Comparison of ENCODE assay signal across 12 cellular contexts in genomic region chr16:84724619-84725307, GRCh38. TPM values are rescaled to one million over a fixed set of nuclear protein-coding genes. Genes with fewer than 3 reads are reported as not detected.
DNase-seq lines count a peak whose midpoint lies in the region; ATAC-seq and TF ChIP-seq lines count a peak whose summit lies in the region.
"Had no signal": no experiment of that assay in that cellular context is flagged by ENCODE, and none has a peak within 500 bp of the region (broad histone marks: within the 10 kb centered on the region; RNA-seq: fewer than 3 reads in every experiment).

No MANE protein-coding gene starts in this region.

- peaks cover 0 to 52% (median 16%) of the 10 kb centered on the region in 4 donors for H3K4me1 ChIP-seq in Peyer's patch

- no peak for ATAC-seq in GM21786 (IDR thresholded peaks at IDR 0.05; ENCODE audit: unreplicated experiment)
- no peak for ATAC-seq in HG03521 (IDR thresholded peaks at IDR 0.05; ENCODE audit: unreplicated experiment)

- no peaks in the 10 kb centered on the region for H3K9me3 ChIP-seq in Peyer's patch
- H3K9me3 ChIP-seq: SJCRH30 had no signal

- no peak overlapping the region for H3K4me3 ChIP-seq in Peyer's patch
- H3K4me3 ChIP-seq in fibroblast of mammary gland (ENCODE audit: control insufficient read depth, low read depth, low read length) = no peak overlapping the region
- H3K4me3 ChIP-seq: SJCRH30 had no signal

- H3K27me3 ChIP-seq in Peyer's patch = no peaks in the 10 kb centered on the region
- H3K27me3 ChIP-seq: SJCRH30 had no signal

- no peaks in the 10 kb centered on the region for H3K36me3 ChIP-seq in Peyer's patch
- H3K36me3 ChIP-seq: SJCRH30 had no signal

- peak overlapping the region; percentile 1 to 69 (median 32) for H3K27ac ChIP-seq in Peyer's patch
- H3K27ac ChIP-seq: SJCRH30 had no signal

- TF ChIP-seq CTCF in Peyer's patch (IDR thresholded peaks at IDR 0.05) (peak in 1 of 6 experiments; percentile 1), fibroblast of mammary gland (conservative IDR thresholded peaks at IDR 0.05; ENCODE audit: control insufficient read depth, insufficient read depth, low read depth, low read length) (no peak)

- TF ChIP-seq POLR2A in Peyer's patch (IDR thresholded peaks at IDR 0.05) = no peak

- peak; percentile 19 for DNase-seq in stimulated activated CD4-positive, alpha-beta T cell treated with anti-CD3 and anti-CD28 coated beads, Interleukin-2, amount 100 ng/mL, for 4 hours (ENCODE audit: low read depth)
- DNase-seq in stimulated activated CD4-positive, alpha-beta T cell treated with anti-CD3 and anti-CD28 coated beads, Interleukin-2, amount 100 ng/mL, for 48 hours = no peak
- DNase-seq in Peyer's patch (no peak), fibroblast of mammary gland (ENCODE audit: low read depth) (peak; percentile 49), NCI-H446 treated with DMSO at 0.1 percent for 48 hours (lab: John Stamatoyannopoulos, UW) (no peak)
- DNase-seq in stimulated activated CD8-positive, alpha-beta memory T cell treated with anti-CD3 and anti-CD28 coated beads, Interleukin-4, amount 100 ng/mL, for 48 hours = no peak
- DNase-seq: activated effector memory CD4-positive, alpha-beta T cell treated with Interleukin-2 at 50 U/mL for 16 hours; COR-L47; NCI-H1436; SJCRH30 had no signal

RNA-seq across cellular contexts. Expression of gene USP10, which starts 25.0 kb away (rescaled TPM):
- 10 to 100 TPM; 48.0 to 85.5 (median 59.9) TPM for total RNA-seq in Peyer's patch

Comparison
In these comparisons a context has a peak if more than half of its experiments do, and no peak if none do; other contexts are left out.
1. DNase-seq: peak in stimulated activated CD4-positive, alpha-beta T cell treated with anti-CD3 and anti-CD28 coated beads, Interleukin-2, amount 100 ng/mL, for 4 hours (single experiment) and fibroblast of mammary gland (single experiment); none in stimulated activated CD4-positive, alpha-beta T cell treated with anti-CD3 and anti-CD28 coated beads, Interleukin-2, amount 100 ng/mL, for 48 hours (0 of 2), Peyer's patch (0 of 3), stimulated activated CD8-positive, alpha-beta memory T cell treated with anti-CD3 and anti-CD28 coated beads, Interleukin-4, amount 100 ng/mL, for 48 hours (single experiment) and NCI-H446 treated with DMSO at 0.1 percent for 48 hours (single experiment).